ENCODE assay signal across 8 cellular contexts in the genomic region with DNA sequence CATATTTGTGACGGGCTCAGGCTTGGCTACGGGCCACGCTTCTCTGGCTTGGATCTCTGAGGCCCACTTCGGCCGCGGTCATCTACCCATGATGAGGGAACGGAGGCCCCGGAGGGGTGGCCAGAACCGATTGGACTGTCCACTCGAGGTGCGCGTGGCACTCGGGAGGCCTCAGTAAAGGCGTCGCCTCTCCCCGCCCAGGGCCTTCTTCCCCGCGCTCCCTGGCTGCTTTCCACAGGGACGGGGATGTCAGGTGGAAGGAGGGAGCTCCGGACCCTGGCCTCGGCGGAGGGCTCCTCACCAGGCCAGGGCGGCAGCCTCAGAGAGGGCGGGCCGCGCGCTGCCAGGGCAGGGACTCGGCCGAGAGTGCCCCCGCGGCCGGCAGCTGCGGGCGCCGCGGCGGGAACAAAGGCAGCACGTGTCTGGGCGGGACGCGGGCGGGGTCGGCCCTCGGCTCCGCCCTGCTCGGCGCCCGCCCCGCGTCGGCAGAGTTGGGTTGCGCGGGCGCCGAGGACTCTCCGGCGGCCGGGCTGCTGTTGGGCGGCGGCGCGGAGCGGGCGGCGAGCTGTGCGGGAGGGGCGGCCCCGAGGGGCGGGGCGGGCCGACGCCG. TPM values are rescaled to one million over a fixed set of nuclear protein-coding genes. Genes with fewer than 3 reads are reported as not detected.
DNase-seq lines count a peak whose midpoint lies in the region; ATAC-seq and TF ChIP-seq lines count a peak whose summit lies in the region.

No MANE protein-coding gene starts in this region.

- intact Hi-C loops in sciatic nerve (cut with DNase I) = no loop called here

- peak; percentile 82 for DNase-seq in G401 (ENCODE audit: low spot score)
- DNase-seq in NCI-H1105 treated with DMSO at 0.1 percent for 48 hours (lab: John Stamatoyannopoulos, UW) = peak; percentile 76
- peak; percentile 68 for DNase-seq in T-helper 2 cell treated with Interferon-gamma antibody and Interleukin-4, amounts not matched to agents 5 μg/mL and 100 μg/mL, for 36 hours (ENCODE audit: low spot score)
- DNase-seq in astrocyte of the spinal cord (ENCODE audit: low read depth, low spot score) = peak; percentile 60
- no peak for DNase-seq in iPS DF 6.9 (ENCODE audit: low read depth, low spot score)
- DNase-seq in sciatic nerve (ENCODE audit: low spot score) = peak; percentile 79
- no peak for DNase-seq in cortex of kidney (lab: John Stamatoyannopoulos, UW)

- H3K27ac ChIP-seq in HEK293 (ENCODE audit: extremely low read depth, low read depth, low read length) = peak overlapping the region; percentile 80; the same call in 1 of the 2 replicates
- no peak overlapping the region for H3K27ac ChIP-seq in iPS DF 6.9 (ENCODE audit: low read length)

- peaks cover 35% of the 10 kb centered on the region for H3K36me3 Mint-ChIP-seq in T-helper 2 cell treated with Interferon-gamma antibody and Interleukin-4, amounts not matched to agents 5 μg/mL and 100 μg/mL, for 36 hours (ENCODE audit: low read depth)

- no peaks in the 10 kb centered on the region for H3K27me3 ChIP-seq in iPS DF 6.9 (ENCODE audit: control insufficient read depth, insufficient read depth, low read length)

- peaks cover 37% of the 10 kb centered on the region for H3K4me1 Mint-ChIP-seq in T-helper 2 cell treated with Interferon-gamma antibody and Interleukin-4, amounts not matched to agents 5 μg/mL and 100 μg/mL, for 36 hours (ENCODE audit: low read depth)

- in situ Hi-C loops in G401 (cut with HindIII; ENCODE audit: low sequenced_read_pairs) = no loop called here
- in situ Hi-C loops in astrocyte of the spinal cord (cut with HindIII; ENCODE audit: low sequenced_read_pairs) = no loop called here

- H3K36me3 ChIP-seq in HEK293 (ENCODE audit: control insufficient read depth in 2 of 2, insufficient read depth in 1 of 2, low read length in 2 of 2) = peaks cover 12 to 48% of the 10 kb centered on the region in 2 experiments; a peak in 2 of 3 replicates
- peaks cover 3% of the 10 kb centered on the region; the same call in 1 of the 2 replicates for H3K36me3 ChIP-seq in iPS DF 6.9 (ENCODE audit: control insufficient read depth, insufficient read depth, low read length)

- POLR2A ChIA-PET in HEK293 (lab: Yijun Ruan, JAX) = interaction anchor here (0.5 to 1.5 kb wide), 6 partner anchors 12 to 441 kb away, joined by 3 to 4 read pairs (median 3); a partner anchor contains a TSS

- H3K27ac Mint-ChIP-seq in T-helper 2 cell treated with Interferon-gamma antibody and Interleukin-4, amounts not matched to agents 5 μg/mL and 100 μg/mL, for 36 hours = peak overlapping the region; percentile 52

- no CpG with 5 or more reads among the region's 73 CpGs for WGBS in iPS DF 6.9 (ENCODE audit: insufficient coverage, insufficient read length)

- H3K4me3 Mint-ChIP-seq in T-helper 2 cell treated with Interferon-gamma antibody and Interleukin-4, amounts not matched to agents 5 μg/mL and 100 μg/mL, for 36 hours = peak overlapping the region; percentile 75

- ATAC-seq in sciatic nerve = peak; percentile 76

- H3K27me3 Mint-ChIP-seq in T-helper 2 cell treated with Interferon-gamma antibody and Interleukin-4, amounts not matched to agents 5 μg/mL and 100 μg/mL, for 36 hours (ENCODE audit: low read depth) = no peaks in the 10 kb centered on the region

- CTCF ChIA-PET in HEK293 (lab: Yijun Ruan, JAX) = interaction anchor here (0.7 to 5.0 kb wide), 15 partner anchors 9 to 392 kb away, joined by 3 to 50 read pairs (median 4); a partner anchor contains a TSS

- H3K4me3 ChIP-seq in HEK293 (ENCODE audit: low read depth, low read length) = peak overlapping the region; percentile 57
- peak overlapping the region; percentile 38 for H3K4me3 ChIP-seq in astrocyte of the spinal cord (ENCODE audit: low read depth, low read length)
- peak overlapping the region; percentile 86; the same call in 1 of the 2 replicates for H3K4me3 ChIP-seq in iPS DF 6.9 (ENCODE audit: low read length)

- no peaks in the 10 kb centered on the region for H3K9me3 Mint-ChIP-seq in T-helper 2 cell treated with Interferon-gamma antibody and Interleukin-4, amounts not matched to agents 5 μg/mL and 100 μg/mL, for 36 hours

- TF ChIP-seq CTCF in HEK293 (tag by site-specific recombination; IDR thresholded peaks at IDR 0.05) (no peak), astrocyte of the spinal cord (IDR thresholded peaks at IDR 0.05; ENCODE audit: low read depth, low read length) (no peak)

- H3K9me3 ChIP-seq in HEK293 (ENCODE audit: control insufficient read depth, insufficient read depth, low read depth, low read length) = no peaks in the 10 kb centered on the region
- H3K9me3 ChIP-seq in iPS DF 6.9 (ENCODE audit: control insufficient read depth, insufficient read depth, low read length) = no peaks in the 10 kb centered on the region

- H3K4me1 ChIP-seq in HEK293 (ENCODE audit: control insufficient read depth, insufficient read depth, low read length) (peaks cover 31% of the 10 kb centered on the region), iPS DF 6.9 (ENCODE audit: control insufficient read depth, insufficient read depth, low read length) (peaks cover 10% of the 10 kb centered on the region)

TF ChIP-seq in HEK293, 187 proteins besides CTCF, POLR2A, EP300 and RAD21 (continues in another document):
- TF ChIP-seq ZNF529 (tag by site-specific recombination; IDR thresholded peaks at IDR 0.05; ENCODE audit: insufficient replicate concordance) (no peak), ZNF600 (tag by site-specific recombination; IDR thresholded peaks at IDR 0.05) (0 out of 2 replicates have a peak, but pooled peaks have one; percentile 34), KLF10 (tag by site-specific recombination; IDR thresholded peaks at IDR 0.05) (0 out of 2 replicates have a peak, but pooled peaks have one; percentile 53)
- TF ChIP-seq, protein P1, sequence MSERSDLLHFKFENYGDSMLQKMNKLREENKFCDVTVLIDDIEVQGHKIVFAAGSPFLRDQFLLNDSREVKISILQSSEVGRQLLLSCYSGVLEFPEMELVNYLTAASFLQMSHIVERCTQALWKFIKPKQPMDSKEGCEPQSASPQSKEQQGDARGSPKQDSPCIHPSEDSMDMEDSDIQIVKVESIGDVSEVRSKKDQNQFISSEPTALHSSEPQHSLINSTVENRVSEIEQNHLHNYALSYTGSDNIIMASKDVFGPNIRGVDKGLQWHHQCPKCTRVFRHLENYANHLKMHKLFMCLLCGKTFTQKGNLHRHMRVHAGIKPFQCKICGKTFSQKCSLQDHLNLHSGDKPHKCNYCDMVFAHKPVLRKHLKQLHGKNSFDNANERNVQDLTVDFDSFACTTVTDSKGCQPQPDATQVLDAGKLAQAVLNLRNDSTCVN (tag by site-specific recombination; optimal IDR thresholded peaks at IDR 0.05) = peak; percentile 42
- TF ChIP-seq, protein P2, sequence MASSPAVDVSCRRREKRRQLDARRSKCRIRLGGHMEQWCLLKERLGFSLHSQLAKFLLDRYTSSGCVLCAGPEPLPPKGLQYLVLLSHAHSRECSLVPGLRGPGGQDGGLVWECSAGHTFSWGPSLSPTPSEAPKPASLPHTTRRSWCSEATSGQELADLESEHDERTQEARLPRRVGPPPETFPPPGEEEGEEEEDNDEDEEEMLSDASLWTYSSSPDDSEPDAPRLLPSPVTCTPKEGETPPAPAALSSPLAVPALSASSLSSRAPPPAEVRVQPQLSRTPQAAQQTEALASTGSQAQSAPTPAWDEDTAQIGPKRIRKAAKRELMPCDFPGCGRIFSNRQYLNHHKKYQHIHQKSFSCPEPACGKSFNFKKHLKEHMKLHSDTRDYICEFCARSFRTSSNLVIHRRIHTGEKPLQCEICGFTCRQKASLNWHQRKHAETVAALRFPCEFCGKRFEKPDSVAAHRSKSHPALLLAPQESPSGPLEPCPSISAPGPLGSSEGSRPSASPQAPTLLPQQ (tag by site-specific recombination; IDR thresholded peaks at IDR 0.05) = 0 out of 2 replicates have a peak, but pooled peaks have one; percentile 37
- TF ChIP-seq, protein P3, sequence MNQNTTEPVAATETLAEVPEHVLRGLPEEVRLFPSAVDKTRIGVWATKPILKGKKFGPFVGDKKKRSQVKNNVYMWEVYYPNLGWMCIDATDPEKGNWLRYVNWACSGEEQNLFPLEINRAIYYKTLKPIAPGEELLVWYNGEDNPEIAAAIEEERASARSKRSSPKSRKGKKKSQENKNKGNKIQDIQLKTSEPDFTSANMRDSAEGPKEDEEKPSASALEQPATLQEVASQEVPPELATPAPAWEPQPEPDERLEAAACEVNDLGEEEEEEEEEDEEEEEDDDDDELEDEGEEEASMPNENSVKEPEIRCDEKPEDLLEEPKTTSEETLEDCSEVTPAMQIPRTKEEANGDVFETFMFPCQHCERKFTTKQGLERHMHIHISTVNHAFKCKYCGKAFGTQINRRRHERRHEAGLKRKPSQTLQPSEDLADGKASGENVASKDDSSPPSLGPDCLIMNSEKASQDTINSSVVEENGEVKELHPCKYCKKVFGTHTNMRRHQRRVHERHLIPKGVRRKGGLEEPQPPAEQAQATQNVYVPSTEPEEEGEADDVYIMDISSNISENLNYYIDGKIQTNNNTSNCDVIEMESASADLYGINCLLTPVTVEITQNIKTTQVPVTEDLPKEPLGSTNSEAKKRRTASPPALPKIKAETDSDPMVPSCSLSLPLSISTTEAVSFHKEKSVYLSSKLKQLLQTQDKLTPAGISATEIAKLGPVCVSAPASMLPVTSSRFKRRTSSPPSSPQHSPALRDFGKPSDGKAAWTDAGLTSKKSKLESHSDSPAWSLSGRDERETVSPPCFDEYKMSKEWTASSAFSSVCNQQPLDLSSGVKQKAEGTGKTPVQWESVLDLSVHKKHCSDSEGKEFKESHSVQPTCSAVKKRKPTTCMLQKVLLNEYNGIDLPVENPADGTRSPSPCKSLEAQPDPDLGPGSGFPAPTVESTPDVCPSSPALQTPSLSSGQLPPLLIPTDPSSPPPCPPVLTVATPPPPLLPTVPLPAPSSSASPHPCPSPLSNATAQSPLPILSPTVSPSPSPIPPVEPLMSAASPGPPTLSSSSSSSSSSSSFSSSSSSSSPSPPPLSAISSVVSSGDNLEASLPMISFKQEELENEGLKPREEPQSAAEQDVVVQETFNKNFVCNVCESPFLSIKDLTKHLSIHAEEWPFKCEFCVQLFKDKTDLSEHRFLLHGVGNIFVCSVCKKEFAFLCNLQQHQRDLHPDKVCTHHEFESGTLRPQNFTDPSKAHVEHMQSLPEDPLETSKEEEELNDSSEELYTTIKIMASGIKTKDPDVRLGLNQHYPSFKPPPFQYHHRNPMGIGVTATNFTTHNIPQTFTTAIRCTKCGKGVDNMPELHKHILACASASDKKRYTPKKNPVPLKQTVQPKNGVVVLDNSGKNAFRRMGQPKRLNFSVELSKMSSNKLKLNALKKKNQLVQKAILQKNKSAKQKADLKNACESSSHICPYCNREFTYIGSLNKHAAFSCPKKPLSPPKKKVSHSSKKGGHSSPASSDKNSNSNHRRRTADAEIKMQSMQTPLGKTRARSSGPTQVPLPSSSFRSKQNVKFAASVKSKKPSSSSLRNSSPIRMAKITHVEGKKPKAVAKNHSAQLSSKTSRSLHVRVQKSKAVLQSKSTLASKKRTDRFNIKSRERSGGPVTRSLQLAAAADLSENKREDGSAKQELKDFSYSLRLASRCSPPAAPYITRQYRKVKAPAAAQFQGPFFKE (tag by site-specific recombination; IDR thresholded peaks at IDR 0.05; ENCODE audit: borderline replicate concordance) = no peak

RNA-seq across cellular contexts. Expression of a gene that starts 0.6 kb away (rescaled TPM):
- total RNA-seq in G401 (2014; rRNA removed; shearing (Covaris generic)) = 1.2 and 3.3 TPM in 2 replicates
- total RNA-seq in sciatic nerve = 1.3 TPM

RNA-seq across cellular contexts. Expression of a gene that starts 41.9 kb away (rescaled TPM):
- 105 and 214 TPM in 2 replicates for total RNA-seq in G401 (2014; rRNA removed; shearing (Covaris generic))
- 58.8 TPM for total RNA-seq in sciatic nerve

Comparison
In these comparisons a context has a peak if more than half of its experiments do, and no peak if none do; other contexts are left out.
1. DNase-seq: peak in G401 (single experiment), NCI-H1105 treated with DMSO at 0.1 percent for 48 hours (single experiment), T-helper 2 cell treated with Interferon-gamma antibody and Interleukin-4, amounts not matched to agents 5 μg/mL and 100 μg/mL, for 36 hours (single experiment), astrocyte of the spinal cord (single experiment) and sciatic nerve (single experiment); none in iPS DF 6.9 (single experiment) and cortex of kidney (single experiment).
2. Peak in every context shown above with its lines, with median percentiles within 50 percentile points of each other: H3K4me3 ChIP-seq.